In the genomic region with DNA sequence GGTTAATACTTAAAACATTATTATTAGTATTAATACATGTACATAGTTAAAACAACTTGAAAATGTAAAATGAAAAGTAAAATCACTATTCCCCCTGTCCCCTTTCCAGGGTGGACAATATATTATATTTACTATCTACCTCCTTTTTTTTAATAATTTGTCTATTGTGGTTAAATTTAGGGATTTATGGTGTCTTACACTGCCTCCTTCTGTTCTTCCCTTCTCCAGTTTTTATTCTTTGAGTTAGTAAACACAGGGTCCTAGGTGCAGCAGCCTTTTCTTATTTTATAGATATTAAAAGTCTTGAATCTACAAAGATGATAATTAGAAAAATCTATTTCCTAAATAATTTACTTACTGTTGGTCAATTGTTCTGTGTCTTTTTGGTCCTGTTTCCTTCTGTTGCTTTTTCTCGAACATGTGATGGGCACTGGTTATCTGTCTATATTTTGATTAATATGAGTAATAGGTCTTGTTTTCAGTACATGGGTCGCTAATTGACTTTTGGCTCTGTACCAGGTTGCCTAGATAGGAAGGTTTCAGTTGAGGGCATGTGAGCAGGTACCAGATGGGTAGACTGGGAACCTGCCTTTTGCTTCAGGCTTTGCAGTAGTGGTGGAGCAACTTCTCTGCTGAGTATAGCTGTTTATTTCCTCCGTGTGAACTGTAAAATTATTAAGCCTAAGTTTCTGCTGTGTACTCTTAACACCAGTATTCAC, we compare ENCODE assay signal across 8 cellular contexts. TPM values are rescaled to one million over a fixed set of nuclear protein-coding genes. Genes with fewer than 3 reads are reported as not detected.
DNase-seq lines count a peak whose midpoint lies in the region; ATAC-seq lines count a peak whose summit lies in the region.

No MANE protein-coding gene starts in this region.

- DNase-seq in activated CD4-positive, alpha-beta T cell treated with anti-CD3 and anti-CD28 coated beads, Interleukin-2, amount 10 ng/mL, durations not matched to agents 7 days and 5 days, result no peak
- no peak for DNase-seq in activated CD4-positive, alpha-beta T cell treated with anti-CD3 and anti-CD28 coated beads for 48 hours
- DNase-seq in NCI-H446 treated with DMSO at 0.1 percent for 48 hours (lab: John Stamatoyannopoulos, UW), result peak; percentile 2
- peak; percentile 30 for DNase-seq in cerebellum (ENCODE audit: low spot score)
- DNase-seq in NCI-H2196 treated with DMSO at 0.1 percent for 48 hours (lab: John Stamatoyannopoulos, UW; ENCODE audit: unreplicated experiment), result no peak

- POLR2A ChIA-PET in activated CD4-positive, alpha-beta T cell treated with anti-CD3 and anti-CD28 coated beads, Interleukin-2, amount 10 ng/mL, durations not matched to agents 7 days and 5 days (lab: Charles Lee), result no interaction called here

- peaks cover 3 to 14% of the 10 kb centered on the region in 2 donors for H3K4me1 ChIP-seq in muscle layer of duodenum (ENCODE audit: control insufficient read depth in 1 of 2, insufficient read depth in 2 of 2, low read length in 2 of 2)

- CTCF ChIA-PET in activated CD4-positive, alpha-beta T cell treated with anti-CD3 and anti-CD28 coated beads, Interleukin-2, amount 10 ng/mL, durations not matched to agents 7 days and 5 days (lab: Charles Lee), result interaction anchor here (0.6 to 1.5 kb wide), 2 partner anchors 23 to 117 kb away, joined by 4 to 5 read pairs; no protein-coding TSS in a partner anchor

- no peak for ATAC-seq in GM21381 (IDR thresholded peaks at IDR 0.05; ENCODE audit: unreplicated experiment)
- ATAC-seq in GM18498 (IDR thresholded peaks at IDR 0.05; ENCODE audit: unreplicated experiment), result no peak

- H3K9me3 Mint-ChIP-seq in activated CD4-positive, alpha-beta T cell treated with anti-CD3 and anti-CD28 coated beads, Interleukin-2, amount 10 ng/mL, durations not matched to agents 7 days and 5 days, result no peaks in the 10 kb centered on the region

- H3K9me3 ChIP-seq in muscle layer of duodenum (ENCODE audit: control insufficient read depth in 1 of 2, low read length in 2 of 2), result no peaks in the 10 kb centered on the region

- peak overlapping the region; percentile 98 for H3K27ac ChIP-seq in muscle layer of duodenum (ENCODE audit: low read length)

- peak overlapping the region; percentile 96 for H3K27ac Mint-ChIP-seq in activated CD4-positive, alpha-beta T cell treated with anti-CD3 and anti-CD28 coated beads, Interleukin-2, amount 10 ng/mL, durations not matched to agents 7 days and 5 days

- peak overlapping the region; percentile 88 to 98 for H3K4me3 ChIP-seq in muscle layer of duodenum (ENCODE audit: low read depth in 1 of 2, low read length in 2 of 2)

- no peaks in the 10 kb centered on the region for H3K27me3 Mint-ChIP-seq in activated CD4-positive, alpha-beta T cell treated with anti-CD3 and anti-CD28 coated beads, Interleukin-2, amount 10 ng/mL, durations not matched to agents 7 days and 5 days

- H3K36me3 Mint-ChIP-seq in activated CD4-positive, alpha-beta T cell treated with anti-CD3 and anti-CD28 coated beads, Interleukin-2, amount 10 ng/mL, durations not matched to agents 7 days and 5 days (ENCODE audit: low read depth), result no peaks in the 10 kb centered on the region

- peaks cover 32% of the 10 kb centered on the region for H3K4me1 Mint-ChIP-seq in activated CD4-positive, alpha-beta T cell treated with anti-CD3 and anti-CD28 coated beads, Interleukin-2, amount 10 ng/mL, durations not matched to agents 7 days and 5 days

- H3K27me3 ChIP-seq in muscle layer of duodenum (ENCODE audit: low read depth, low read length), result no peaks in the 10 kb centered on the region

- H3K4me3 Mint-ChIP-seq in activated CD4-positive, alpha-beta T cell treated with anti-CD3 and anti-CD28 coated beads, Interleukin-2, amount 10 ng/mL, durations not matched to agents 7 days and 5 days, result peak overlapping the region; percentile 88

- H3K36me3 ChIP-seq in muscle layer of duodenum (ENCODE audit: control insufficient read depth in 1 of 2, insufficient read depth in 2 of 2, low read length in 2 of 2), result no peaks in the 10 kb centered on the region

RNA-seq across cellular contexts. Expression of a gene that starts 1.1 kb away (rescaled TPM):
- 10 to 100 TPM; 11.7 to 11.9 TPM for total RNA-seq in activated CD4-positive, alpha-beta T cell treated with anti-CD3 and anti-CD28 coated beads, Interleukin-2, amount 10 ng/mL, durations not matched to agents 7 days and 5 days
- 16.2 TPM for total RNA-seq in cerebellum

RNA-seq across cellular contexts. Expression of a gene that starts 32.5 kb away (rescaled TPM):
- total RNA-seq in activated CD4-positive, alpha-beta T cell treated with anti-CD3 and anti-CD28 coated beads, Interleukin-2, amount 10 ng/mL, durations not matched to agents 7 days and 5 days, result 10 to 100 TPM; 33.6 TPM
- total RNA-seq in cerebellum, result 25.1 TPM

Comparison
In these comparisons a context has a peak if more than half of its experiments do, and no peak if none do; other contexts are left out.
1. DNase-seq: peak in NCI-H446 treated with DMSO at 0.1 percent for 48 hours (single experiment) and cerebellum (single experiment); none in activated CD4-positive, alpha-beta T cell treated with anti-CD3 and anti-CD28 coated beads, Interleukin-2, amount 10 ng/mL, durations not matched to agents 7 days and 5 days (single experiment), activated CD4-positive, alpha-beta T cell treated with anti-CD3 and anti-CD28 coated beads for 48 hours (single experiment) and NCI-H2196 treated with DMSO at 0.1 percent for 48 hours (single experiment).